Comparison of ENCODE assay signal across 1 cellular context in genomic region chr20:4226330-4227084, GRCh38.
TF ChIP-seq lines count a peak whose summit lies in the region.

No MANE protein-coding gene starts in this region.

TF ChIP-seq in HCT116, 20 proteins besides CTCF, POLR2A, EP300 and RAD21 (continued from another document):
- TF ChIP-seq YY1 (IDR thresholded peaks at IDR 0.05; ENCODE audit: extremely low read depth, insufficient replicate concordance, low read depth, low read length) (no peak), TCF7L2 (IDR thresholded peaks at IDR 0.05; ENCODE audit: borderline replicate concordance, extremely low read depth, insufficient read depth, insufficient read length) (no peak), ZFX (IDR thresholded peaks at IDR 0.05) (no peak), REST (IDR thresholded peaks at IDR 0.05; ENCODE audit: low read depth) (no peak), FOSL1 (IDR thresholded peaks at IDR 0.05; ENCODE audit: low read depth) (no peak), EZH2 (IDR thresholded peaks at IDR 0.05) (no peak), SIN3A (IDR thresholded peaks at IDR 0.05; ENCODE audit: low read depth) (no peak), MAX (IDR thresholded peaks at IDR 0.05) (no peak)
